In the genomic region with DNA sequence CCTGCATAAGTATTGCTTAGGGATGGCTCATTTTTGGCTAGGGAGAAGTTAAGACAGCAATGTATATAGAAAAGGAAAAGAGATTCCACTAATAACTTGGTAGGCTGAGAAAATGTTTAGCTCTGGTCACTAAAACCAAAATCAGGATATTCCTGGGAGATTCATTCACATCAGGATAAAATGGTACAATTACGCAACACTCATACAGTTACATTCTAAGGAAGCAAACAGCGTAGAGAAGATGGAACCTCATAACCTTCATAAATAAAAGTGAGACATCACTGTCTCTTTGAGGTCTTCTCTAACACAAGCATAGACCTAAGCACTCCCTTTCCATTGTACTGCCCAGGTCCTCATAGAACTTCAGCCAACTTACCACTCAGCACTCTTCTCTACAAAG, we compare ENCODE assay signal across 2 cellular contexts.
A peak's percentile ranks its signal among the peaks of the same experiment; 100 is the strongest.
TF ChIP-seq lines count a peak whose summit lies in the region.

No MANE protein-coding gene starts in this region.

TF ChIP-seq in HepG2, 621 proteins besides CTCF, POLR2A, EP300 and RAD21 (continued from another document):
- peak; percentile 85 for TF ChIP-seq CEBPB (IDR thresholded peaks at IDR 0.05; ENCODE audit: borderline replicate concordance, low read depth, low read length)
- TF ChIP-seq DMAP1 (CRISPR knock-in tag; IDR thresholded peaks at IDR 0.05), result no peak
TF ChIP-seq in HepG2: peak in this region for 2.

TF ChIP-seq in K562, 482 proteins besides CTCF, POLR2A, EP300 and RAD21 (continued from another document):
- TF ChIP-seq, protein P1, sequence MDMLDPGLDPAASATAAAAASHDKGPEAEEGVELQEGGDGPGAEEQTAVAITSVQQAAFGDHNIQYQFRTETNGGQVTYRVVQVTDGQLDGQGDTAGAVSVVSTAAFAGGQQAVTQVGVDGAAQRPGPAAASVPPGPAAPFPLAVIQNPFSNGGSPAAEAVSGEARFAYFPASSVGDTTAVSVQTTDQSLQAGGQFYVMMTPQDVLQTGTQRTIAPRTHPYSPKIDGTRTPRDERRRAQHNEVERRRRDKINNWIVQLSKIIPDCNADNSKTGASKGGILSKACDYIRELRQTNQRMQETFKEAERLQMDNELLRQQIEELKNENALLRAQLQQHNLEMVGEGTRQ (CRISPR knock-in tag; IDR thresholded peaks at IDR 0.05), result no peak
- no peak for TF ChIP-seq BACH1 (tag; IDR thresholded peaks at IDR 0.05)
- no peak for TF ChIP-seq NFE2 (IDR thresholded peaks at IDR 0.05; ENCODE audit: low read depth)
- no peak for TF ChIP-seq ZC3H8 (IDR thresholded peaks at IDR 0.05)
